In genomic region chr16:4375717-4376116, GRCh38 we compare ENCODE assay signal across 7 cellular contexts. TPM values are rescaled to one million over a fixed set of nuclear protein-coding genes. Genes with fewer than 3 reads are reported as not detected.
DNase-seq lines count a peak whose midpoint lies in the region; ATAC-seq and TF ChIP-seq lines count a peak whose summit lies in the region.
"Had no signal": no experiment of that assay in that cellular context is flagged by ENCODE, and none has a peak within 500 bp of the region (broad histone marks: within the 10 kb centered on the region; RNA-seq: fewer than 3 reads in every experiment).

No MANE protein-coding gene starts in this region.

- H3K4me1 ChIP-seq in Panc1 (ENCODE audit: control insufficient read depth, insufficient read depth, low read length) (peaks cover 81% of the 10 kb centered on the region), fibroblast of lung (ENCODE audit: control insufficient read depth, extremely low read depth, insufficient read depth, low read length) (peaks cover 52% of the 10 kb centered on the region), subcutaneous abdominal adipose tissue (ENCODE audit: control insufficient read depth in 5 of 5, insufficient read depth in 5 of 5, low read length in 5 of 5) (peaks cover 3 to 81% (median 71%) of the 10 kb centered on the region in 5 donors)

- intact Hi-C loops in Panc1 (cut with micrococcal nuclease; ENCODE audit: unreplicated experiment) = no loop called here

- POLR2A ChIA-PET in Panc1 (lab: Charles Lee) = no interaction called here
- POLR2A ChIA-PET in activated CD8-positive, alpha-beta T cell treated with anti-CD3 and anti-CD28 coated beads, Interleukin-2, amount 10 ng/mL, durations not matched to agents 7 days and 5 days (lab: Charles Lee) = interaction anchor here (0.6 kb wide), 1 partner anchor 29 kb away, joined by 3 read pairs; no protein-coding TSS in a partner anchor

- BruUV-seq in Panc1 (replicated peaks; lab: Mats Ljungman, UMichigan) = no TSS peak

- H3K27ac ChIP-seq in Panc1 (ENCODE audit: low read length) = peak overlapping the region; percentile 82
- peak overlapping the region; percentile 94 for H3K27ac ChIP-seq in fibroblast of lung (ENCODE audit: insufficient read depth, low read length)
- peak overlapping the region; percentile 81 for H3K27ac ChIP-seq in subcutaneous abdominal adipose tissue (ENCODE audit: low read depth, low read length)

- H3K4me3 ChIP-seq in Panc1 (ENCODE audit: low read depth in 2 of 2, low read length in 2 of 2) (peak overlapping the region in 1 of 2 experiments; percentile 8; a peak in 1 of 4 replicates), fibroblast of lung (replicated peaks in 1 of 4; ENCODE audit: control extremely low read depth in 1 of 4, insufficient read depth in 1 of 4, low read depth in 3 of 4, low read length in 4 of 4) (peak overlapping the region in 3 of 4 experiments; percentile 21 to 52 (median 32)), subcutaneous abdominal adipose tissue (ENCODE audit: low read depth in 1 of 5, low read length in 5 of 5) (peak overlapping the region in 3 of 5 donors; percentile 4 to 18 (median 17))

- in situ Hi-C loops in Panc1 (cut with HindIII; ENCODE audit: low pct_unique_long_range_greater_than_20kb, low sequenced_read_pairs) = no loop called here

- peak overlapping the region; percentile 79 for H3K4me2 ChIP-seq in fibroblast of lung (ENCODE audit: extremely low read depth, insufficient read depth, low read length)

- TF ChIP-seq CTCF in Panc1 (IDR thresholded peaks at IDR 0.05) (no peak), fibroblast of lung (conservative IDR thresholded peaks at IDR 0.05 in 1 of 2, IDR thresholded peaks at IDR 0.05 in 1 of 2; ENCODE audit: low read depth in 1 of 2, low read length in 2 of 2) (no peak)

- peak; percentile 3; the same call in 1 of the 2 replicates for ATAC-seq in Panc1
- ATAC-seq in activated CD8-positive, alpha-beta T cell treated with anti-CD3 and anti-CD28 coated beads, Interleukin-2, amount 10 ng/mL, durations not matched to agents 7 days and 5 days = no peak
- ATAC-seq in activated T-cell treated with anti-CD3 and anti-CD28 coated beads, Interleukin-2, amount 50 U/mL, for 72 hours (replicated peaks in 1 of 2) = no peak

- CTCF ChIA-PET in Panc1 (lab: Charles Lee) = interaction anchor here (0.6 to 1.4 kb wide), 2 partner anchors 16 to 42 kb away, joined by 3 to 5 read pairs; no protein-coding TSS in a partner anchor
- CTCF ChIA-PET in activated CD8-positive, alpha-beta T cell treated with anti-CD3 and anti-CD28 coated beads, Interleukin-2, amount 10 ng/mL, durations not matched to agents 7 days and 5 days (lab: Charles Lee) = interaction anchor here (1.0 to 1.2 kb wide), 2 partner anchors 29 to 87 kb away, joined by 3 to 6 read pairs; no protein-coding TSS in a partner anchor

- peaks cover 2% of the 10 kb centered on the region for H3K4me1 Mint-ChIP-seq in activated CD8-positive, alpha-beta T cell treated with anti-CD3 and anti-CD28 coated beads, Interleukin-2, amount 10 ng/mL, durations not matched to agents 7 days and 5 days (ENCODE audit: low read depth)
- H3K4me1 Mint-ChIP-seq in activated T-cell treated with anti-CD3 and anti-CD28 coated beads, Interleukin-2, amount 50 U/mL, for 72 hours (ENCODE audit: low read depth) = peaks cover 7% of the 10 kb centered on the region

- no peak overlapping the region for H3K27ac Mint-ChIP-seq in activated CD8-positive, alpha-beta T cell treated with anti-CD3 and anti-CD28 coated beads, Interleukin-2, amount 10 ng/mL, durations not matched to agents 7 days and 5 days
- H3K27ac Mint-ChIP-seq in activated T-cell treated with anti-CD3 and anti-CD28 coated beads, Interleukin-2, amount 50 U/mL, for 72 hours = no peak overlapping the region

- H3K9me3 Mint-ChIP-seq in activated CD8-positive, alpha-beta T cell treated with anti-CD3 and anti-CD28 coated beads, Interleukin-2, amount 10 ng/mL, durations not matched to agents 7 days and 5 days (ENCODE audit: insufficient read depth) = no peaks in the 10 kb centered on the region
- H3K9me3 Mint-ChIP-seq in activated T-cell treated with anti-CD3 and anti-CD28 coated beads, Interleukin-2, amount 50 U/mL, for 72 hours = no peaks in the 10 kb centered on the region

- H3K9me3 ChIP-seq in Panc1 (ENCODE audit: control insufficient read depth, insufficient read depth, low read depth, low read length) (no peaks in the 10 kb centered on the region), fibroblast of lung (ENCODE audit: control insufficient read depth, insufficient read depth, low read depth, low read length) (no peaks in the 10 kb centered on the region), subcutaneous abdominal adipose tissue (ENCODE audit: control insufficient read depth in 5 of 5, low read length in 5 of 5) (no peaks in the 10 kb centered on the region)

- H3K4me3 Mint-ChIP-seq in activated CD8-positive, alpha-beta T cell treated with anti-CD3 and anti-CD28 coated beads, Interleukin-2, amount 10 ng/mL, durations not matched to agents 7 days and 5 days = no peak overlapping the region
- no peak overlapping the region for H3K4me3 Mint-ChIP-seq in activated T-cell treated with anti-CD3 and anti-CD28 coated beads, Interleukin-2, amount 50 U/mL, for 72 hours

- H3K27me3 ChIP-seq in Panc1 (ENCODE audit: control insufficient read depth, insufficient read depth, low read length) = no peaks in the 10 kb centered on the region
- no peaks in the 10 kb centered on the region for H3K27me3 ChIP-seq in fibroblast of lung (ENCODE audit: control insufficient read depth, insufficient read depth, low read length)
- H3K27me3 ChIP-seq in subcutaneous abdominal adipose tissue (ENCODE audit: control insufficient read depth in 5 of 5, insufficient read depth in 4 of 5, low read length in 5 of 5) = no peaks in the 10 kb centered on the region

- H3K36me3 ChIP-seq in Panc1 (ENCODE audit: control insufficient read depth, insufficient read depth, low read length) (no peaks in the 10 kb centered on the region), fibroblast of lung (ENCODE audit: control insufficient read depth, insufficient read depth, low read length) (peaks cover 21% of the 10 kb centered on the region), subcutaneous abdominal adipose tissue (ENCODE audit: control insufficient read depth in 5 of 5, insufficient read depth in 5 of 5, low read length in 5 of 5) (peaks cover 0 to 23% (median 8%) of the 10 kb centered on the region in 5 donors)

- H4K20me1 ChIP-seq in fibroblast of lung (ENCODE audit: control insufficient read depth, extremely low read depth, insufficient read depth, low read length) = peaks cover 2% of the 10 kb centered on the region

- no peak overlapping the region for H2AFZ ChIP-seq in fibroblast of lung (ENCODE audit: low read length)

- H3K79me2 ChIP-seq in fibroblast of lung (ENCODE audit: control insufficient read depth, insufficient read depth, low read length) = peaks cover 84% of the 10 kb centered on the region

- DNase-seq in Panc1 (ENCODE audit: low read depth, low spot score) (no peak), fibroblast of lung (ENCODE audit: low read depth in 2 of 2) (peak in 1 of 2 donors; percentile 47)
- no peak for DNase-seq in activated naive CD4-positive, alpha-beta T cell (lab: John Stamatoyannopoulos, UW)
- no peak for DNase-seq in activated CD8-positive, alpha-beta T cell treated with anti-CD3 and anti-CD28 coated beads, Interleukin-2, amount 10 ng/mL, durations not matched to agents 7 days and 5 days
- DNase-seq in activated T-cell treated with anti-CD3 and anti-CD28 coated beads, Interleukin-2, amount 50 U/mL, for 72 hours = no peak
- DNase-seq: activated effector memory CD4-positive, alpha-beta T cell treated with anti-CD3 and anti-CD28 coated beads, Interleukin-2, amount 50 U/mL, for 16 hours had no signal

- H3K27me3 Mint-ChIP-seq in activated CD8-positive, alpha-beta T cell treated with anti-CD3 and anti-CD28 coated beads, Interleukin-2, amount 10 ng/mL, durations not matched to agents 7 days and 5 days (ENCODE audit: low read depth) = no peaks in the 10 kb centered on the region
- H3K27me3 Mint-ChIP-seq in activated T-cell treated with anti-CD3 and anti-CD28 coated beads, Interleukin-2, amount 50 U/mL, for 72 hours (ENCODE audit: low read depth) = no peaks in the 10 kb centered on the region

- H3K9ac ChIP-seq in fibroblast of lung (ENCODE audit: insufficient read depth, low read length) = peak overlapping the region; percentile 74
- H3K9ac ChIP-seq in subcutaneous abdominal adipose tissue (ENCODE audit: low read length in 5 of 5) = peak overlapping the region in 2 of 5 donors; percentile 61 to 66

- no peaks in the 10 kb centered on the region for H3K36me3 Mint-ChIP-seq in activated CD8-positive, alpha-beta T cell treated with anti-CD3 and anti-CD28 coated beads, Interleukin-2, amount 10 ng/mL, durations not matched to agents 7 days and 5 days (ENCODE audit: low read depth)
- no peaks in the 10 kb centered on the region for H3K36me3 Mint-ChIP-seq in activated T-cell treated with anti-CD3 and anti-CD28 coated beads, Interleukin-2, amount 50 U/mL, for 72 hours (ENCODE audit: insufficient read depth in 2 of 2)

RNA-seq across cellular contexts. Expression of gene VASN, which starts 4.1 kb away (rescaled TPM):
- 33.5 TPM for total RNA-seq in Panc1 (2021; ENCODE audit: unreplicated experiment)
- polyA plus RNA-seq in Panc1 (2012; ENCODE audit: insufficient read length) = 34.7 TPM
- 57.0 and 79.4 TPM in 2 replicates for total RNA-seq in fibroblast of lung
- 30.6 and 61.9 TPM in 2 replicates for polyA plus RNA-seq in fibroblast of lung
- 85.6 and 136 TPM in 2 replicates for polyA plus RNA-seq in fibroblast of lung (2012)
- polyA minus RNA-seq in fibroblast of lung (ENCODE audit: low replicate concordance) = 42.0 and 88.8 TPM in 2 replicates
- total RNA-seq in activated CD8-positive, alpha-beta T cell treated with anti-CD3 and anti-CD28 coated beads, Interleukin-2, amount 10 ng/mL, durations not matched to agents 7 days and 5 days = not detected
- total RNA-seq in activated T-cell treated with anti-CD3 and anti-CD28 coated beads, Interleukin-2, amount 50 U/mL, for 72 hours = not detected

RNA-seq across cellular contexts. Expression of gene PAM16, which starts 24.6 kb away (rescaled TPM):
- total RNA-seq in Panc1 (2021; ENCODE audit: unreplicated experiment) (104 TPM), fibroblast of lung (24.4 and 34.3 TPM in 2 replicates)
- polyA plus RNA-seq in Panc1 (2012; ENCODE audit: insufficient read length) = 105 TPM
- 14.8 and 19.9 TPM in 2 replicates for polyA plus RNA-seq in fibroblast of lung
- 28.6 and 37.1 TPM in 2 replicates for polyA plus RNA-seq in fibroblast of lung (2012)
- polyA minus RNA-seq in fibroblast of lung (ENCODE audit: low replicate concordance) = 9.2 and 9.5 TPM in 2 replicates
- total RNA-seq in activated CD8-positive, alpha-beta T cell treated with anti-CD3 and anti-CD28 coated beads, Interleukin-2, amount 10 ng/mL, durations not matched to agents 7 days and 5 days = 10 to 100 TPM; 33.3 to 40.3 TPM
- 10 to 100 TPM; 46.6 to 48.2 TPM for total RNA-seq in activated T-cell treated with anti-CD3 and anti-CD28 coated beads, Interleukin-2, amount 50 U/mL, for 72 hours

RNA-seq across cellular contexts. Expression of gene CORO7, which starts 40.7 kb away (rescaled TPM):
- total RNA-seq in Panc1 (2021; ENCODE audit: unreplicated experiment) (37.5 TPM), fibroblast of lung (5.4 and 11.1 TPM in 2 replicates)
- 27.7 TPM for polyA plus RNA-seq in Panc1 (2012; ENCODE audit: insufficient read length)
- polyA plus RNA-seq in fibroblast of lung = 5.6 and 6.1 TPM in 2 replicates
- polyA plus RNA-seq in fibroblast of lung (2012) = 7.2 and 8.6 TPM in 2 replicates
- polyA minus RNA-seq in fibroblast of lung (ENCODE audit: low replicate concordance) = 16.1 and 18.2 TPM in 2 replicates
- total RNA-seq in activated CD8-positive, alpha-beta T cell treated with anti-CD3 and anti-CD28 coated beads, Interleukin-2, amount 10 ng/mL, durations not matched to agents 7 days and 5 days = 100 to 1,000 TPM; 167 to 176 TPM
- total RNA-seq in activated T-cell treated with anti-CD3 and anti-CD28 coated beads, Interleukin-2, amount 50 U/mL, for 72 hours = 100 to 1,000 TPM in 1 of 2 donors, 10 to 100 TPM in 1; 88.6 to 105 TPM

RNA-seq across cellular contexts. Expression of gene DNAJA3, which starts 50.0 kb away (rescaled TPM):
- total RNA-seq in Panc1 (2021; ENCODE audit: unreplicated experiment) = 68.7 TPM
- 73.2 TPM for polyA plus RNA-seq in Panc1 (2012; ENCODE audit: insufficient read length)
- 59.8 and 66.1 TPM in 2 replicates for total RNA-seq in fibroblast of lung
- 27.8 and 39.8 TPM in 2 replicates for polyA plus RNA-seq in fibroblast of lung
- polyA plus RNA-seq in fibroblast of lung (2012) = 22.3 and 32.2 TPM in 2 replicates
- 30.6 and 36.4 TPM in 2 replicates for polyA minus RNA-seq in fibroblast of lung (ENCODE audit: low replicate concordance)
- 10 to 100 TPM; 55.1 to 61.4 TPM for total RNA-seq in activated CD8-positive, alpha-beta T cell treated with anti-CD3 and anti-CD28 coated beads, Interleukin-2, amount 10 ng/mL, durations not matched to agents 7 days and 5 days
- 10 to 100 TPM; 83.6 to 98.7 TPM for total RNA-seq in activated T-cell treated with anti-CD3 and anti-CD28 coated beads, Interleukin-2, amount 50 U/mL, for 72 hours

RNA-seq across cellular contexts. Expression of gene GLIS2, which starts 59.9 kb away (rescaled TPM):
- 87.3 TPM for total RNA-seq in Panc1 (2021; ENCODE audit: unreplicated experiment)
- 78.7 TPM for polyA plus RNA-seq in Panc1 (2012; ENCODE audit: insufficient read length)
- 2.6 and 4.0 TPM in 2 replicates for total RNA-seq in fibroblast of lung
- 5.6 and 6.0 TPM in 2 replicates for polyA plus RNA-seq in fibroblast of lung
- 18.6 and 23.8 TPM in 2 replicates for polyA plus RNA-seq in fibroblast of lung (2012)
- polyA minus RNA-seq in fibroblast of lung (ENCODE audit: low replicate concordance) = 23.4 and 23.6 TPM in 2 replicates
- under 1 TPM; 0.16 TPM for total RNA-seq in activated CD8-positive, alpha-beta T cell treated with anti-CD3 and anti-CD28 coated beads, Interleukin-2, amount 10 ng/mL, durations not matched to agents 7 days and 5 days
- 1 to 10 TPM; 1.3 to 1.7 TPM for total RNA-seq in activated T-cell treated with anti-CD3 and anti-CD28 coated beads, Interleukin-2, amount 50 U/mL, for 72 hours

Comparison
In these comparisons a context has a peak if more than half of its experiments do, and no peak if none do; other contexts are left out.
1. RNA of gene VASN, which starts 4.1 kb away (total RNA-seq): 57.0 to 79.4 TPM in fibroblast of lung and 33.5 TPM in Panc1 (single experiment); not detected in activated T-cell treated with anti-CD3 and anti-CD28 coated beads, Interleukin-2, amount 50 U/mL, for 72 hours and not detected in activated CD8-positive, alpha-beta T cell treated with anti-CD3 and anti-CD28 coated beads, Interleukin-2, amount 10 ng/mL, durations not matched to agents 7 days and 5 days; every median in the first group is over 10 times any median in the second.
2. Peak in every context shown above with its lines, with median percentiles within 50 percentile points of each other: H3K27ac ChIP-seq.